ENCODE assay signal across 20 cellular contexts in the genomic region with DNA sequence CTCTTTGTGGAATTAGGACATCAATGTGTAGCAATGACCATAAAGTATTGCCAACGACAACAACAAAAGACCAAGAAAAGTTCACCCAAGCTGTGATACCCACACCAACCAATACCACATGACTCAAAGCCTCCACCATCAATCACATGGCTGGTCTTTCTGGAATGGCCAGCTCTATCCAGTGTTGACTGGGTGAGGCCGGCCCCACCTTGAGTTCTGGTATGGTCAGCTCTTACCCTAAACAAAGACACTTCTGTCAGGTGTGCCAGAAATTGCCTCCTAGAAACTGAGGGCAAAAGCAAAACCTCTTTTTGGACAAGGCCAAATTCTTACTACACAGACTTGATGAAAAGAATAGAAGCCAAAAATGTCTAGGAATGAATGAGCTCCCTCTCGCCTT.
DNase-seq lines count a peak whose midpoint lies in the region; ATAC-seq and TF ChIP-seq lines count a peak whose summit lies in the region.
"Had no signal": no experiment of that assay in that cellular context is flagged by ENCODE, and none has a peak within 500 bp of the region (broad histone marks: within the 10 kb centered on the region; RNA-seq: fewer than 3 reads in every experiment).

No MANE protein-coding gene starts in this region.

- intact Hi-C loops in mammary epithelial cell (cut with micrococcal nuclease) (loop anchor here (5.0 kb wide), 1 partner anchor 332 kb away; a partner anchor contains a TSS), MCF 10A (cut with micrococcal nuclease) (loop anchor here (5.0 kb wide), 1 partner anchor 332 kb away; a partner anchor contains a TSS)

- H3K4me1 ChIP-seq in mammary epithelial cell (ENCODE audit: insufficient read depth, low read length): no peaks in the 10 kb centered on the region
- H3K4me1 ChIP-seq: A549 had no signal

- DNase-seq in mammary epithelial cell: peak; percentile 4
- DNase-seq in MCF 10A (ENCODE audit: unreplicated experiment): no peak
- DNase-seq in epithelial cell of prostate (ENCODE audit: low read depth, low spot score): peak; percentile 43
- no peak for DNase-seq in neural crest cell (ENCODE audit: low read depth, low spot score)
- no peak for DNase-seq in NCI-H748 (lab: John Stamatoyannopoulos, UW; ENCODE audit: unreplicated experiment)
- DNase-seq: AML-193; CD4-positive, alpha-beta T cell; DMS79 treated with DMSO at 0.1 percent for 48 hours; GF-D8; H7; HFFc6 had no signal

- no peaks in the 10 kb centered on the region for H3K79me2 ChIP-seq in mammary epithelial cell (ENCODE audit: insufficient read depth, low read length)

- no TSS peak for BruUV-seq in mammary epithelial cell (replicated peaks; lab: Mats Ljungman, UMichigan)
- BruUV-seq in MCF 10A (replicated peaks; lab: Mats Ljungman, UMichigan): no TSS peak

- no peaks in the 10 kb centered on the region for H3K36me3 ChIP-seq in mammary epithelial cell (ENCODE audit: insufficient read depth, low read length)

- H3K27ac ChIP-seq in mammary epithelial cell (ENCODE audit: insufficient read depth, low read depth, low read length) (no peak overlapping the region), epithelial cell of prostate (peak overlapping the region; percentile 44)
- H3K27ac ChIP-seq: 22Rv1, A549, C4-2B had no signal

- CTCF ChIA-PET in mammary epithelial cell (lab: Charles Lee; ENCODE audit: low non-redundant PET): no interaction called here
- CTCF ChIA-PET in MCF 10A (lab: Yijun Ruan, JAX): interaction anchor here (0.8 kb wide), 1 partner anchor 54 kb away, joined by 4 read pairs; no protein-coding TSS in a partner anchor

- no peak overlapping the region for H3K9ac ChIP-seq in mammary epithelial cell (ENCODE audit: insufficient read depth, low read length)

- H3K27me3 Mint-ChIP-seq in MCF 10A (ENCODE audit: insufficient read depth, unreplicated experiment): no peaks in the 10 kb centered on the region
- no peaks in the 10 kb centered on the region for H3K27me3 Mint-ChIP-seq in neural crest cell (ENCODE audit: low read depth)
- H3K27me3 Mint-ChIP-seq: CD4-positive, alpha-beta T cell had no signal

- H3K27ac Mint-ChIP-seq in MCF 10A (ENCODE audit: low read depth, unreplicated experiment) (no peak overlapping the region), neural crest cell (ENCODE audit: unreplicated experiment) (peak overlapping the region; percentile 79)
- H3K27ac Mint-ChIP-seq: CD4-positive, alpha-beta T cell; GM23338; HFFc6 had no signal

- in situ Hi-C loops in mammary epithelial cell (cut with MboI; ENCODE audit: low sequenced_read_pairs in 2 of 2): no loop called here

- no peaks in the 10 kb centered on the region for H3K4me1 Mint-ChIP-seq in MCF 10A (ENCODE audit: insufficient read depth, unreplicated experiment)
- peaks cover 13% of the 10 kb centered on the region for H3K4me1 Mint-ChIP-seq in neural crest cell

- H3K36me3 Mint-ChIP-seq in MCF 10A (ENCODE audit: insufficient read depth, unreplicated experiment): no peaks in the 10 kb centered on the region
- peaks cover 5% of the 10 kb centered on the region for H3K36me3 Mint-ChIP-seq in neural crest cell (ENCODE audit: low read depth)
- H3K36me3 Mint-ChIP-seq: IgD-negative memory B cell had no signal

- H3K9me3 Mint-ChIP-seq in MCF 10A (ENCODE audit: unreplicated experiment) (no peaks in the 10 kb centered on the region), neural crest cell (peaks cover 8% of the 10 kb centered on the region)
- H3K9me3 Mint-ChIP-seq: CD4-positive, alpha-beta T cell; GM23338; IgD-negative memory B cell had no signal

- dilution Hi-C loops in mammary epithelial cell (cut with HindIII; ENCODE audit: low sequenced_read_pairs): no loop called here

- no peak overlapping the region for H3K4me3 Mint-ChIP-seq in MCF 10A (ENCODE audit: unreplicated experiment)
- no peak overlapping the region for H3K4me3 Mint-ChIP-seq in neural crest cell
- H3K4me3 Mint-ChIP-seq: CD4-positive, alpha-beta T cell; GM23338; HFFc6; IgD-negative memory B cell had no signal

- 57% methylated on average over 3 of the region's 3 CpGs for WGBS in mammary epithelial cell (ENCODE audit: low coverage, missing lambda C conversion rate)

- no peak overlapping the region for H3K4me3 ChIP-seq in mammary epithelial cell (replicated peaks in 1 of 3; ENCODE audit: insufficient read depth in 1 of 3, low read depth in 2 of 3, low read length in 3 of 3)
- H3K4me3 ChIP-seq: A549, GM23338 had no signal

- TF ChIP-seq CTCF in mammary epithelial cell (conservative IDR thresholded peaks at IDR 0.05 in 1 of 2, IDR thresholded peaks at IDR 0.05 in 1 of 2; ENCODE audit: extremely low read depth in 1 of 2, insufficient read depth in 1 of 2, low read depth in 1 of 2, low read length in 2 of 2) (no peak), MCF 10A (IDR thresholded peaks at IDR 0.05; ENCODE audit: unreplicated experiment) (no peak), neural crest cell (conservative IDR thresholded peaks at IDR 0.05) (no peak)

- ATAC-seq in HG03045 (IDR thresholded peaks at IDR 0.05; ENCODE audit: unreplicated experiment) (no peak), HG03039 (IDR thresholded peaks at IDR 0.05; ENCODE audit: unreplicated experiment) (no peak)
- ATAC-seq: A549, GM23338, HCT116, HepG2 had no signal

- H2AFZ ChIP-seq in mammary epithelial cell (ENCODE audit: low read depth, low read length): peak overlapping the region; percentile 1
- H2AFZ ChIP-seq: GM23338 had no signal

- POLR2A ChIA-PET in MCF 10A (lab: Yijun Ruan, JAX): interaction anchor here (0.8 kb wide), 1 partner anchor 694 kb away, joined by 3 read pairs; no protein-coding TSS in a partner anchor

- H3K4me2 ChIP-seq in mammary epithelial cell (ENCODE audit: insufficient read depth, low read depth, low read length): no peak overlapping the region
- H3K4me2 ChIP-seq: A549, GM23338 had no signal

- no peaks in the 10 kb centered on the region for H4K20me1 ChIP-seq in mammary epithelial cell (ENCODE audit: insufficient read depth, low read length)

- H3K9me3 ChIP-seq in mammary epithelial cell (replicated peaks; ENCODE audit: insufficient read depth, low read length): no peaks in the 10 kb centered on the region
- H3K9me3 ChIP-seq: A549 had no signal

- no peaks in the 10 kb centered on the region for H3K27me3 ChIP-seq in mammary epithelial cell (ENCODE audit: insufficient read depth, low read length)

Comparison
In these comparisons a context has a peak if more than half of its experiments do, and no peak if none do; other contexts are left out.
1. DNase-seq: peak in mammary epithelial cell (single experiment) and epithelial cell of prostate (single experiment); none in MCF 10A (single experiment), neural crest cell (single experiment) and NCI-H748 (single experiment).